In genomic region chr9:104094534-104095020, GRCh38 we compare ENCODE assay signal across 8 cellular contexts. TPM values are rescaled to one million over a fixed set of nuclear protein-coding genes. Genes with fewer than 3 reads are reported as not detected.
DNase-seq lines count a peak whose midpoint lies in the region; ATAC-seq and TF ChIP-seq lines count a peak whose summit lies in the region.

No MANE protein-coding gene starts in this region.

- H3K36me3 ChIP-seq in HUES48 (ENCODE audit: control insufficient read depth, insufficient read depth, low read length) (peaks cover 10% of the 10 kb centered on the region), adipocyte (ENCODE audit: control insufficient read depth, insufficient read depth, low read length, severe bottlenecking) (no peaks in the 10 kb centered on the region), lower lobe of right lung (no peaks in the 10 kb centered on the region), aorta (ENCODE audit: control insufficient read depth in 1 of 2, insufficient read depth in 2 of 2, low read length in 1 of 2) (no peaks in the 10 kb centered on the region)

- peak; percentile 37 for DNase-seq in Caki2 (ENCODE audit: low read depth)
- no peak for DNase-seq in adipocyte (ENCODE audit: low read depth)
- no peak for DNase-seq in lower lobe of right lung
- no peak for DNase-seq in aorta
- no peak for DNase-seq in activated gamma-delta T cell (lab: John Stamatoyannopoulos, UW)

- 1% methylated on average over 18 of the region's 18 CpGs for WGBS in aorta, 2 donors

- no peak for TF ChIP-seq CTCF in lower lobe of right lung (IDR thresholded peaks at IDR 0.05)

- no peaks in the 10 kb centered on the region for H3K9me3 ChIP-seq in HUES48 (ENCODE audit: control insufficient read depth, insufficient read depth, low read length)
- no peaks in the 10 kb centered on the region for H3K9me3 ChIP-seq in adipocyte (ENCODE audit: control insufficient read depth, low read length)
- H3K9me3 ChIP-seq in lower lobe of right lung: no peaks in the 10 kb centered on the region
- H3K9me3 ChIP-seq in aorta (ENCODE audit: control insufficient read depth, low read length): no peaks in the 10 kb centered on the region

- intact Hi-C loops in lower lobe of right lung (cut with DNase I) (no loop called here), aorta (cut with DNase I) (loop anchor here in 1 of 2 donors (5.0 to 10.0 kb wide), 4 partner anchors 180 to 700 kb away; partner anchors contain the start of gene NIPSNAP3A)

- no peaks in the 10 kb centered on the region for H3K27me3 ChIP-seq in HUES48 (ENCODE audit: control insufficient read depth, insufficient read depth, low read length)
- H3K27me3 ChIP-seq in adipocyte (replicated peaks; ENCODE audit: control insufficient read depth, insufficient read depth, low read length): no peaks in the 10 kb centered on the region
- no peaks in the 10 kb centered on the region for H3K27me3 ChIP-seq in lower lobe of right lung (ENCODE audit: low read depth)
- H3K27me3 ChIP-seq in aorta (ENCODE audit: control insufficient read depth in 1 of 2, insufficient read depth in 2 of 2, low read length in 1 of 2): no peaks in the 10 kb centered on the region

- H3K27ac ChIP-seq in HUES48 (ENCODE audit: low read depth, low read length) (peak overlapping the region; percentile 98), lower lobe of right lung (peak overlapping the region; percentile 97), aorta (ENCODE audit: low read depth in 1 of 2, low read length in 2 of 2) (no peak overlapping the region)

- ATAC-seq in GM19438 (IDR thresholded peaks at IDR 0.05; ENCODE audit: low read depth, unreplicated experiment): peak; percentile 17
- no peak for ATAC-seq in lower lobe of right lung
- no peak for ATAC-seq in aorta (ENCODE audit: low FRiP score)
- no peak for ATAC-seq in HG02840 (IDR thresholded peaks at IDR 0.05; ENCODE audit: low FRiP score, unreplicated experiment)

- H3K9ac ChIP-seq in HUES48 (ENCODE audit: low read depth, low read length) (peak overlapping the region; percentile 99), adipocyte (ENCODE audit: low read length) (peak overlapping the region; percentile 96)

- H3K4me1 ChIP-seq in HUES48 (ENCODE audit: control insufficient read depth, insufficient read depth, low read length) (peaks cover 7% of the 10 kb centered on the region), adipocyte (ENCODE audit: control insufficient read depth, insufficient read depth, low read length) (peaks cover 18% of the 10 kb centered on the region), lower lobe of right lung (peaks cover 30% of the 10 kb centered on the region), aorta (ENCODE audit: control insufficient read depth in 1 of 2, insufficient read depth in 2 of 2, low read length in 2 of 2) (peaks cover 0 to 5% of the 10 kb centered on the region in 2 donors)

- H3K4me3 ChIP-seq in HUES48 (ENCODE audit: low read depth, low read length): peak overlapping the region; percentile 98
- H3K4me3 ChIP-seq in adipocyte (ENCODE audit: low read length): peak overlapping the region; percentile 94
- peak overlapping the region; percentile 65 for H3K4me3 ChIP-seq in lower lobe of right lung
- peak overlapping the region; percentile 85 to 99 for H3K4me3 ChIP-seq in aorta (ENCODE audit: low read length in 2 of 2)

- in situ Hi-C loops in Caki2 (cut with HindIII; ENCODE audit: low pct_unique_long_range_greater_than_20kb, low sequenced_read_pairs): no loop called here

RNA-seq across cellular contexts. Expression of gene SMC2, which starts 0.5 kb away (rescaled TPM):
- total RNA-seq in Caki2 (2014; rRNA removed; shearing (Covaris generic); ENCODE audit: low replicate concordance): 7.8 and 11.1 TPM in 2 replicates
- total RNA-seq in lower lobe of right lung (10.4 TPM), aorta (1 to 10 TPM; 6.3 to 8.8 TPM)
- 1 to 10 TPM; 2.6 TPM for polyA plus RNA-seq in aorta

Comparison
In these comparisons a context has a peak if more than half of its experiments do, and no peak if none do; other contexts are left out.
1. H3K27ac ChIP-seq: peak in HUES48 (single experiment) and lower lobe of right lung (single experiment); none in aorta (0 of 2).
2. Peak in every context shown above with its lines, with median percentiles within 50 percentile points of each other: H3K4me3 ChIP-seq.